Comparison of ENCODE assay signal across 13 cellular contexts in the genomic region with DNA sequence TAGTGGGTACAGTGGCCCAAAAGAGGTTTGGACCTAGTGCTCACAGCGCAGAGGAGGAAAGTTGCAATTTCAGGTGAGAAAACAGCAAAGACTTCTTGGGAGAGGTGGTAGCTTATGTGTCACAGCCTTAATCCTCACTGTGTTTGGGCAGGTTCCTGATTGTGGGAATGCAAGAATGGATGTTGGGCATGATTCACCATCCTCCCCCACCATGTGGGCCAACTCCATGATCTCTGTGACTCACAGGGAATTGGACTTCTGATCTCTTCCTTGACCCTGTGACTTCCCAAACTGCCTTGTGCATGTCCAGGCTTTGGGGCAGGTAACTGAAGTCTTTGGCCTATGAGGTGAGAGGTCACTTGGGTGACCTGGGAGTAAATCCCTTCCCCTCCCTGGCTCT. TPM values are rescaled to one million over a fixed set of nuclear protein-coding genes. Genes with fewer than 3 reads are reported as not detected.
DNase-seq lines count a peak whose midpoint lies in the region; ATAC-seq and TF ChIP-seq lines count a peak whose summit lies in the region.
"Had no signal": no experiment of that assay in that cellular context is flagged by ENCODE, and none has a peak within 500 bp of the region (broad histone marks: within the 10 kb centered on the region; RNA-seq: fewer than 3 reads in every experiment).

No MANE protein-coding gene starts in this region.

- WGBS in gastroesophageal sphincter (ENCODE audit: low coverage in 1 of 2), 2 donors: 91 to 100% methylated on average over 1 of the region's 1 CpG

- no peaks in the 10 kb centered on the region for H3K9me3 Mint-ChIP-seq in CD4-positive, alpha-beta memory T cell
- peaks cover 2% of the 10 kb centered on the region for H3K9me3 Mint-ChIP-seq in nephron
- H3K9me3 Mint-ChIP-seq in activated CD4-positive, alpha-beta memory T cell treated with anti-CD3 and anti-CD28 coated beads for 36 hours: peaks cover 7% of the 10 kb centered on the region

- peaks cover 17 to 51% (median 27%) of the 10 kb centered on the region in 4 donors for H3K4me1 Mint-ChIP-seq in CD4-positive, alpha-beta memory T cell
- peaks cover 16% of the 10 kb centered on the region for H3K4me1 Mint-ChIP-seq in nephron
- peaks cover 14% of the 10 kb centered on the region for H3K4me1 Mint-ChIP-seq in activated CD4-positive, alpha-beta memory T cell treated with anti-CD3 and anti-CD28 coated beads for 36 hours (ENCODE audit: low read depth)

- no peaks in the 10 kb centered on the region for H3K9me3 ChIP-seq in CD4-positive, alpha-beta memory T cell (ENCODE audit: control insufficient read depth in 1 of 2, low read length in 2 of 2)
- no peaks in the 10 kb centered on the region for H3K9me3 ChIP-seq in gastroesophageal sphincter
- H3K9me3 ChIP-seq: body of pancreas had no signal

- peak overlapping the region in 5 of 7 donors; percentile 1 to 93 (median 85) for H3K27ac Mint-ChIP-seq in CD4-positive, alpha-beta memory T cell
- no peak overlapping the region for H3K27ac Mint-ChIP-seq in nephron
- H3K27ac Mint-ChIP-seq in activated CD4-positive, alpha-beta memory T cell treated with anti-CD3 and anti-CD28 coated beads for 36 hours: no peak overlapping the region

- H3K4me1 ChIP-seq in CD4-positive, alpha-beta memory T cell (ENCODE audit: insufficient read depth, low read length): peaks cover 20% of the 10 kb centered on the region
- H3K4me1 ChIP-seq in gastroesophageal sphincter: peaks cover 0 to 42% (median 9%) of the 10 kb centered on the region in 3 donors

- in situ Hi-C loops in astrocyte of the spinal cord (cut with HindIII; ENCODE audit: low sequenced_read_pairs): no loop called here

- H3K27me3 Mint-ChIP-seq in CD4-positive, alpha-beta memory T cell: no peaks in the 10 kb centered on the region
- H3K27me3 Mint-ChIP-seq in nephron (ENCODE audit: low read depth): peaks cover 21% of the 10 kb centered on the region
- no peaks in the 10 kb centered on the region for H3K27me3 Mint-ChIP-seq in activated CD4-positive, alpha-beta memory T cell treated with anti-CD3 and anti-CD28 coated beads for 36 hours

- no peak overlapping the region for H3K27ac ChIP-seq in CD4-positive, alpha-beta memory T cell (ENCODE audit: low read depth, low read length)
- no peak overlapping the region for H3K27ac ChIP-seq in gastroesophageal sphincter
- H3K27ac ChIP-seq: body of pancreas had no signal

- TF ChIP-seq CTCF in astrocyte of the spinal cord (IDR thresholded peaks at IDR 0.05; ENCODE audit: low read depth, low read length) (no peak), nephron (IDR thresholded peaks at IDR 0.05; ENCODE audit: unreplicated experiment in 3 of 3) (no peak), gastroesophageal sphincter (IDR thresholded peaks at IDR 0.05) (no peak)

- no peak for TF ChIP-seq POLR2A in gastroesophageal sphincter (IDR thresholded peaks at IDR 0.05)

- no peak for DNase-seq in CD4-positive, alpha-beta memory T cell
- DNase-seq in HS-5 (ENCODE audit: low read depth): peak; percentile 70
- peak; percentile 58 for DNase-seq in astrocyte of the spinal cord (ENCODE audit: low read depth, low spot score)
- DNase-seq in activated CD4-positive, alpha-beta memory T cell treated with anti-CD3 and anti-CD28 coated beads for 36 hours: no peak
- no peak for DNase-seq in NOMO-1 (lab: John Stamatoyannopoulos, UW; ENCODE audit: unreplicated experiment in 2 of 2)
- DNase-seq: activated CD8-positive, alpha-beta memory T cell treated with anti-CD3 and anti-CD28 coated beads, Interleukin-2, amount 50 U/mL, for 48 hours; body of pancreas; NCI-H1048; small intestine; stimulated activated CD8-positive, alpha-beta memory T cell treated with anti-CD3 and anti-CD28 coated beads, Interleukin-4, amount 100 ng/mL, for 48 hours had no signal

- POLR2A ChIA-PET in CD4-positive, alpha-beta memory T cell (lab: Charles Lee; ENCODE audit: partially characterized antibody): no interaction called here
- POLR2A ChIA-PET in activated CD4-positive, alpha-beta memory T cell treated with anti-CD3 and anti-CD28 coated beads for 36 hours (lab: Charles Lee): no interaction called here

- intact Hi-C loops in CD4-positive, alpha-beta memory T cell (cut with micrococcal nuclease): loop anchor here (5.0 kb wide), 4 partner anchors 97 to 652 kb away; a partner anchor contains a TSS
- intact Hi-C loops in activated CD4-positive, alpha-beta memory T cell treated with anti-CD3 and anti-CD28 coated beads for 36 hours (cut with micrococcal nuclease): loop anchor here (5.0 kb wide), 4 partner anchors 73 to 502 kb away; a partner anchor contains a TSS

- no peak for ATAC-seq in gastroesophageal sphincter
- ATAC-seq in HG03039 (IDR thresholded peaks at IDR 0.05; ENCODE audit: unreplicated experiment): no peak
- ATAC-seq: body of pancreas had no signal

- peak overlapping the region in 7 of 8 donors; percentile 6 to 99 (median 78) for H3K4me3 Mint-ChIP-seq in CD4-positive, alpha-beta memory T cell
- peak overlapping the region; percentile 94 to 99 (median 98) for H3K4me3 Mint-ChIP-seq in nephron
- H3K4me3 Mint-ChIP-seq in activated CD4-positive, alpha-beta memory T cell treated with anti-CD3 and anti-CD28 coated beads for 36 hours: no peak overlapping the region

- no peak for TF ChIP-seq EP300 in gastroesophageal sphincter (IDR thresholded peaks at IDR 0.05)

- no peaks in the 10 kb centered on the region for H3K27me3 ChIP-seq in CD4-positive, alpha-beta memory T cell (ENCODE audit: insufficient read depth, low read length)
- H3K27me3 ChIP-seq in gastroesophageal sphincter: no peaks in the 10 kb centered on the region
- H3K27me3 ChIP-seq: body of pancreas had no signal

- CTCF ChIA-PET in CD4-positive, alpha-beta memory T cell (lab: Charles Lee; ENCODE audit: partially characterized antibody): interaction anchor here (1.5 kb wide), 1 partner anchor 73 kb away, joined by 4 read pairs; no protein-coding TSS in a partner anchor
- CTCF ChIA-PET in activated CD4-positive, alpha-beta memory T cell treated with anti-CD3 and anti-CD28 coated beads for 36 hours (lab: Charles Lee): no interaction called here

- no peaks in the 10 kb centered on the region for H3K36me3 ChIP-seq in CD4-positive, alpha-beta memory T cell (ENCODE audit: insufficient read depth, low read length)
- no peaks in the 10 kb centered on the region for H3K36me3 ChIP-seq in gastroesophageal sphincter

- H3K36me3 Mint-ChIP-seq in CD4-positive, alpha-beta memory T cell: peaks cover 0 to 21% of the 10 kb centered on the region in 2 donors
- H3K36me3 Mint-ChIP-seq in nephron (ENCODE audit: low read depth): no peaks in the 10 kb centered on the region
- H3K36me3 Mint-ChIP-seq in activated CD4-positive, alpha-beta memory T cell treated with anti-CD3 and anti-CD28 coated beads for 36 hours: peaks cover 11% of the 10 kb centered on the region

- no peak overlapping the region for H3K4me3 ChIP-seq in CD4-positive, alpha-beta memory T cell (ENCODE audit: low read length in 2 of 2)
- H3K4me3 ChIP-seq in astrocyte of the spinal cord (ENCODE audit: low read depth, low read length): no peak overlapping the region
- no peak overlapping the region for H3K4me3 ChIP-seq in gastroesophageal sphincter
- H3K4me3 ChIP-seq: body of pancreas had no signal

RNA-seq across cellular contexts. Expression of a gene that starts 1.8 kb away (rescaled TPM):
- total RNA-seq in CD4-positive, alpha-beta memory T cell: 10 to 100 TPM; 55.1 to 55.8 TPM
- 10 to 100 TPM; 63.8 to 64.6 TPM for polyA plus RNA-seq in CD4-positive, alpha-beta memory T cell
- 10 to 100 TPM; 58.3 to 59.0 TPM for total RNA-seq in activated CD4-positive, alpha-beta memory T cell treated with anti-CD3 and anti-CD28 coated beads for 36 hours
- total RNA-seq in gastroesophageal sphincter: 10 to 100 TPM in 2 of 4 donors, 1 to 10 TPM in 2; 4.3 to 15.6 (median 11.0) TPM

Comparison
In these comparisons a context has a peak if more than half of its experiments do, and no peak if none do; other contexts are left out.
1. DNase-seq: peak in HS-5 (single experiment) and astrocyte of the spinal cord (single experiment); none in CD4-positive, alpha-beta memory T cell (0 of 5), activated CD4-positive, alpha-beta memory T cell treated with anti-CD3 and anti-CD28 coated beads for 36 hours (single experiment) and NOMO-1 (0 of 2).
2. H3K27ac Mint-ChIP-seq: peak in CD4-positive, alpha-beta memory T cell (5 of 7); none in nephron (0 of 3) and activated CD4-positive, alpha-beta memory T cell treated with anti-CD3 and anti-CD28 coated beads for 36 hours (single experiment).